ENCODE assay signal across 1 cellular context in genomic region chr19:54650108-54650666, GRCh38.
TF ChIP-seq lines count a peak whose summit lies in the region.

No MANE protein-coding gene starts in this region.

TF ChIP-seq in HCT116, 20 proteins besides CTCF, POLR2A, EP300 and RAD21 (continued from another document):
- TF ChIP-seq, protein P1, sequence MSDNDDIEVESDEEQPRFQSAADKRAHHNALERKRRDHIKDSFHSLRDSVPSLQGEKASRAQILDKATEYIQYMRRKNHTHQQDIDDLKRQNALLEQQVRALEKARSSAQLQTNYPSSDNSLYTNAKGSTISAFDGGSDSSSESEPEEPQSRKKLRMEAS (IDR thresholded peaks at IDR 0.05): no peak
- TF ChIP-seq YY1 (IDR thresholded peaks at IDR 0.05; ENCODE audit: extremely low read depth, insufficient replicate concordance, low read depth, low read length) (no peak), CBX3 (IDR thresholded peaks at IDR 0.05; ENCODE audit: low read depth) (no peak), SP1 (IDR thresholded peaks at IDR 0.05; ENCODE audit: low read depth) (no peak)
